In genomic region chr15:63830113-63830512, GRCh38 we compare ENCODE assay signal across 24 cellular contexts. TPM values are rescaled to one million over a fixed set of nuclear protein-coding genes. Genes with fewer than 3 reads are reported as not detected.
DNase-seq lines count a peak whose midpoint lies in the region; ATAC-seq, FAIRE-seq and TF ChIP-seq lines count a peak whose summit lies in the region.
"Had no signal": no experiment of that assay in that cellular context is flagged by ENCODE, and none has a peak within 500 bp of the region (broad histone marks: within the 10 kb centered on the region; RNA-seq: fewer than 3 reads in every experiment).

No MANE protein-coding gene starts in this region.

- POLR2A ChIA-PET in A549 (lab: Yijun Ruan, JAX) (no interaction called here), GM12878 (lab: Charles Lee) (interaction anchor here (0.6 to 1.6 kb wide), 4 partner anchors 12 to 181 kb away, joined by 3 to 5 read pairs (median 3); no protein-coding TSS in a partner anchor)

- no peak for TF ChIP-seq CTCF in A549 (IDR thresholded peaks at IDR 0.05)
- no peak for TF ChIP-seq CTCF in Loucy (conservative IDR thresholded peaks at IDR 0.05; ENCODE audit: low read length)
- TF ChIP-seq CTCF in GM12878 (IDR thresholded peaks at IDR 0.05 in 2 of 3, conservative IDR thresholded peaks at IDR 0.05 in 1 of 3; ENCODE audit: control insufficient read depth in 2 of 3, extremely low read depth in 1 of 3, insufficient read depth in 1 of 3, low read depth in 3 of 3, low read length in 3 of 3), result no peak

- TF ChIP-seq RAD21 in A549 (conservative IDR thresholded peaks at IDR 0.05 in 1 of 2, IDR thresholded peaks at IDR 0.05 in 1 of 2) (no peak), GM12878 (IDR thresholded peaks at IDR 0.05; ENCODE audit: insufficient read depth, low read depth, low read length) (no peak)

- RAD21 ChIA-PET in GM12878 (lab: Charles Lee; ENCODE audit: unreplicated experiment), result interaction anchor here (1.0 to 3.4 kb wide), 10 partner anchors 8 to 215 kb away, joined by 3 to 34 read pairs (median 4); no protein-coding TSS in a partner anchor

- no peak for TF ChIP-seq POLR2A in A549 (IDR thresholded peaks at IDR 0.05; ENCODE audit: low read length)
- TF ChIP-seq POLR2A in GM12878 (IDR thresholded peaks at IDR 0.05; ENCODE audit: low read depth, low read length), result no peak

- H3K27me3 Mint-ChIP-seq in T-helper 2 cell treated with Interferon-gamma antibody and Interleukin-4, amounts not matched to agents 5 μg/mL and 100 μg/mL, for 36 hours (ENCODE audit: low read depth), result no peaks in the 10 kb centered on the region

- H3K79me2 ChIP-seq in Loucy (ENCODE audit: insufficient read depth, low read length) (peaks cover 84% of the 10 kb centered on the region), GM12878 (ENCODE audit: control insufficient read depth, insufficient read depth, low read length) (peaks cover 84% of the 10 kb centered on the region)

- WGBS in A549 (ENCODE audit: missing lambda C conversion rate), result 82% methylated on average over 4 of the region's 4 CpGs
- 78% methylated on average over 4 of the region's 4 CpGs for WGBS in GM12878 (ENCODE audit: insufficient coverage, insufficient replicate concordance, low lambda C conversion rate, missing lambda C conversion rate)

- H3K27ac Mint-ChIP-seq in T-helper 2 cell treated with Interferon-gamma antibody and Interleukin-4, amounts not matched to agents 5 μg/mL and 100 μg/mL, for 36 hours, result peak overlapping the region; percentile 23
- H3K27ac Mint-ChIP-seq: endodermal cell, HFFc6 had no signal

- peaks cover 50% of the 10 kb centered on the region for H3K4me1 Mint-ChIP-seq in T-helper 2 cell treated with Interferon-gamma antibody and Interleukin-4, amounts not matched to agents 5 μg/mL and 100 μg/mL, for 36 hours (ENCODE audit: low read depth)

- H3K9me3 Mint-ChIP-seq in T-helper 2 cell treated with Interferon-gamma antibody and Interleukin-4, amounts not matched to agents 5 μg/mL and 100 μg/mL, for 36 hours, result no peaks in the 10 kb centered on the region
- H3K9me3 Mint-ChIP-seq: endodermal cell, HFFc6 had no signal

- no peaks in the 10 kb centered on the region for H3K9me2 ChIP-seq in Loucy (replicated peaks; ENCODE audit: low read depth, low read length)

- intact Hi-C loops in GM12878 (cut with micrococcal nuclease; ENCODE audit: unreplicated experiment), result loop anchor here (5.0 kb wide), 3 partner anchors 78 to 237 kb away; no protein-coding TSS in a partner anchor

- H3K9me3 ChIP-seq in A549 (no peaks in the 10 kb centered on the region), Loucy (ENCODE audit: insufficient read depth, low read depth, low read length) (no peaks in the 10 kb centered on the region), GM12878 (replicated peaks; ENCODE audit: control insufficient read depth, insufficient read depth, low read length) (no peaks in the 10 kb centered on the region; the same call in 2 of the 3 replicates)
- H3K9me3 ChIP-seq: upper lobe of left lung had no signal

- no peak for TF ChIP-seq EP300 in A549 (IDR thresholded peaks at IDR 0.05)
- no peak for TF ChIP-seq EP300 in GM12878 (IDR thresholded peaks at IDR 0.05; ENCODE audit: borderline replicate concordance in 1 of 2, control insufficient read depth in 1 of 2, low read depth in 2 of 2, low read length in 2 of 2)

- no peak overlapping the region for H2AFZ ChIP-seq in Loucy (ENCODE audit: low read length)
- H2AFZ ChIP-seq in GM12878 (ENCODE audit: control insufficient read depth, low read depth, low read length), result no peak overlapping the region
- H2AFZ ChIP-seq: GM23248 had no signal

- H3K4me1 ChIP-seq in A549, result peaks cover 14% of the 10 kb centered on the region; the same call in 1 of the 3 replicates
- H3K4me1 ChIP-seq in Loucy (ENCODE audit: insufficient read depth, low read length, poor library complexity, severe bottlenecking), result peaks cover 43% of the 10 kb centered on the region
- peaks cover 10% of the 10 kb centered on the region for H3K4me1 ChIP-seq in GM12878 (ENCODE audit: control insufficient read depth, insufficient read depth, low read length)

- SMC1A ChIA-PET in GM12878 (lab: Charles Lee; ENCODE audit: uncharacterized antibody, unreplicated experiment), result interaction anchor here (0.7 to 3.4 kb wide), 14 partner anchors 9 to 237 kb away, joined by 3 to 59 read pairs (median 4); no protein-coding TSS in a partner anchor

- in situ Hi-C loops in GM12878 (cut with MboI), result no loop called here

- BruUV-seq in GM12878 (replicated peaks; lab: Mats Ljungman, UMichigan), result no TSS peak

- ATAC-seq in A549 (no peak), GM12878 (no peak), GM18517 (IDR thresholded peaks at IDR 0.05; ENCODE audit: unreplicated experiment) (no peak)

- H3K36me3 Mint-ChIP-seq in T-helper 2 cell treated with Interferon-gamma antibody and Interleukin-4, amounts not matched to agents 5 μg/mL and 100 μg/mL, for 36 hours (ENCODE audit: low read depth), result peaks cover 9% of the 10 kb centered on the region

- no peaks in the 10 kb centered on the region for H3K27me3 ChIP-seq in Loucy (ENCODE audit: insufficient read depth, low read length, poor library complexity, severe bottlenecking)
- H3K27me3 ChIP-seq in GM12878 (replicated peaks in 1 of 2; ENCODE audit: control insufficient read depth in 2 of 2, insufficient read depth in 2 of 2, low read length in 1 of 2), result no peaks in the 10 kb centered on the region
- H3K27me3 ChIP-seq: upper lobe of left lung had no signal

- FAIRE-seq in A549 (lab: Jason Lieb, UNC) (no peak), GM12878 (lab: Jason Lieb, UNC) (no peak)

- H3K4me3 ChIP-seq in A549 (no peak overlapping the region), Loucy (ENCODE audit: low read length, poor library complexity, severe bottlenecking) (peak overlapping the region; percentile 1), GM12878 (peak overlapping the region; percentile 36; the same call in 1 of the 2 replicates)
- H3K4me3 ChIP-seq: coronary artery, GM23248, upper lobe of left lung had no signal

- H3K27ac ChIP-seq in A549, result no peak overlapping the region
- H3K27ac ChIP-seq in GM12878 (ENCODE audit: control insufficient read depth, insufficient read depth), result no peak overlapping the region
- H3K27ac ChIP-seq: coronary artery, GM23248, upper lobe of left lung had no signal

- H3K9ac ChIP-seq in Loucy (ENCODE audit: low read depth, low read length, poor library complexity, severe bottlenecking) (no peak overlapping the region), GM12878 (ENCODE audit: control insufficient read depth, insufficient read depth, low read length) (no peak overlapping the region)
- H3K9ac ChIP-seq: GM23248 had no signal

- H4K20me1 ChIP-seq in Loucy (ENCODE audit: insufficient read depth, low read length, poor library complexity, severe bottlenecking), result peaks cover 30% of the 10 kb centered on the region
- no peaks in the 10 kb centered on the region for H4K20me1 ChIP-seq in GM12878 (ENCODE audit: control insufficient read depth, insufficient read depth)

- no peak overlapping the region for H3K4me2 ChIP-seq in A549
- H3K4me2 ChIP-seq in Loucy (ENCODE audit: low read depth, low read length, poor library complexity, severe bottlenecking), result peak overlapping the region; percentile 78
- H3K4me2 ChIP-seq in GM12878 (ENCODE audit: control insufficient read depth, insufficient read depth), result peak overlapping the region; percentile 41; the same call in 1 of the 2 replicates

- H3K36me3 ChIP-seq in Loucy (ENCODE audit: insufficient read depth, low read length), result no peaks in the 10 kb centered on the region
- H3K36me3 ChIP-seq in GM12878 (ENCODE audit: control insufficient read depth in 2 of 2, insufficient read depth in 2 of 2, low read length in 1 of 2), result no peaks in the 10 kb centered on the region
- H3K36me3 ChIP-seq: upper lobe of left lung had no signal

- CTCF ChIA-PET in A549 (lab: Yijun Ruan, JAX) (interaction anchor here (0.6 to 2.3 kb wide), 8 partner anchors 9 to 802 kb away, joined by 3 to 10 read pairs (median 4); partner anchors contain the start of gene DAPK2), GM12878 (lab: Yijun Ruan, JAX) (interaction anchor here (0.8 to 3.6 kb wide), 14 partner anchors 15 to 180 kb away, joined by 3 to 35 read pairs (median 4); no protein-coding TSS in a partner anchor)

- peak overlapping the region; percentile 49 for H3K4me3 Mint-ChIP-seq in T-helper 2 cell treated with Interferon-gamma antibody and Interleukin-4, amounts not matched to agents 5 μg/mL and 100 μg/mL, for 36 hours
- H3K4me3 Mint-ChIP-seq: endodermal cell, HFFc6 had no signal

- H3F3A ChIP-seq in Loucy (ENCODE audit: low read depth), result no peaks in the 10 kb centered on the region

- DNase-seq in T-helper 2 cell treated with Interferon-gamma antibody and Interleukin-4, amounts not matched to agents 5 μg/mL and 100 μg/mL, for 36 hours (ENCODE audit: low spot score), result no peak
- no peak for DNase-seq in T-helper 2 cell
- DNase-seq in A549 (ENCODE audit: low read depth in 1 of 2, low spot score in 1 of 2), result no peak
- no peak for DNase-seq in GM12878 (ENCODE audit: low read depth, low spot score)
- DNase-seq in stimulated activated CD4-positive, alpha-beta T cell treated with anti-CD3 and anti-CD28 coated beads, Interleukin-2, amount 100 ng/mL, for 48 hours, result no peak
- DNase-seq in SKM-1 (lab: John Stamatoyannopoulos, UW; ENCODE audit: unreplicated experiment), result no peak
- DNase-seq: 8988T; activated CD4-positive, alpha-beta T cell treated with anti-CD3 and anti-CD28 coated beads, Interleukin-2, amount 50 U/mL, for 4 hours; amniotic stem cell; Calu3; endodermal cell; HFFc6; kidney glomerular epithelial cell; NCI-H1092 treated with DMSO at 0.1 percent for 48 hours; NCI-H2029; NCI-H446; occipital lobe; Right ventricle myocardium superior; stimulated activated CD4-positive, alpha-beta T cell treated with anti-CD3 and anti-CD28 coated beads, Interleukin-4, amount 100 ng/mL, for 4 hours; upper lobe of left lung had no signal

RNA-seq across cellular contexts. Expression of gene HERC1, which starts 3.6 kb away (rescaled TPM):
- 24.1 and 34.1 TPM in 2 replicates for polyA plus RNA-seq in A549 (2011; rRNA removed)
- polyA plus RNA-seq in A549 (2012; cell fraction: cytosol; rRNA removed), result 14.1 and 17.5 TPM in 2 replicates
- polyA plus RNA-seq in A549 (2012; cell fraction: nucleus; rRNA removed), result 48.5 and 62.4 TPM in 2 replicates
- 11.4 to 13.5 TPM (median 12.2 TPM) in 3 replicates for polyA plus RNA-seq in A549 (2017; fragmentation: RNase III; extraction: RNeasy Plus Mini Kit Qiagen cat#74134 plus additional on column Dnase treatment)
- 83.5 and 87.4 TPM in 2 replicates for polyA minus RNA-seq in A549 (2011; rRNA and poly(A)+ RNA removed)
- 561 and 573 TPM in 2 replicates for total RNA-seq in GM12878 (2013; cell fraction: nucleolus; rRNA removed)
- total RNA-seq in GM12878 (2014; rRNA removed), result 80.5 and 83.3 TPM in 2 replicates
- 62.3 and 68.2 TPM in 2 replicates for total RNA-seq in GM12878 (2014; rRNA removed; fragmentation: Illumina TruSeq; extraction: Trizol)
- 73.4 and 78.6 TPM in 2 replicates for total RNA-seq in GM12878 (2021)
- 23.1 TPM for polyA plus RNA-seq in GM12878 (2011; ENCODE audit: low read depth)
- polyA plus RNA-seq in GM12878 (2011; rRNA removed), result 28.8 and 38.2 TPM in 2 replicates
- 44.2 and 56.0 TPM in 2 replicates for polyA plus RNA-seq in GM12878 (2011; cell fraction: cytosol; rRNA removed)
- 133 TPM in 2 replicates for polyA plus RNA-seq in GM12878 (2011; cell fraction: nucleus; rRNA removed)
- 37.2 and 52.5 TPM in 2 replicates for polyA plus RNA-seq in GM12878 (2012)
- polyA plus RNA-seq in GM12878 (2014; fragmentation: Illumina TruSeq; extraction: Trizol), result 56.2 and 59.5 TPM in 2 replicates
- 10 to 100 TPM; 11.3 to 21.1 TPM for polyA plus RNA-seq in GM12878 (2014; fragmentation: Nextera tagmentation; extraction: Ambion mirVana)
- 53.8 and 55.0 TPM in 2 replicates for polyA plus RNA-seq in GM12878 (2014; rRNA removed)
- polyA plus RNA-seq in GM12878 (2016; fragmentation: Nextera tagmentation; extraction: Ambion mirVana), result 10 to 100 TPM; 28.9 to 29.4 TPM
- 113 and 115 TPM in 2 replicates for polyA minus RNA-seq in GM12878 (2011; rRNA and poly(A)+ RNA removed)
- polyA minus RNA-seq in GM12878 (2011; cell fraction: cytosol; rRNA and poly(A)+ RNA removed), result 43.2 and 52.2 TPM in 2 replicates
- polyA minus RNA-seq in GM12878 (2011; cell fraction: nucleus; rRNA and poly(A)+ RNA removed), result 70.1 and 128 TPM in 2 replicates
